Comparison of ENCODE assay signal across 8 cellular contexts in genomic region chr12:65685514-65685913, GRCh38.
A peak's percentile ranks its signal among the peaks of the same experiment; 100 is the strongest.
DNase-seq lines count a peak whose midpoint lies in the region; ATAC-seq, FAIRE-seq and TF ChIP-seq lines count a peak whose summit lies in the region.

No MANE protein-coding gene starts in this region.

- H3K36me3 Mint-ChIP-seq in Calu3 (ENCODE audit: insufficient read depth, unreplicated experiment), result no peaks in the 10 kb centered on the region

- H3K9me3 Mint-ChIP-seq in Calu3 (ENCODE audit: low read depth, unreplicated experiment), result no peaks in the 10 kb centered on the region

- no peaks in the 10 kb centered on the region for H3K4me1 ChIP-seq in left lung

- H3K4me1 Mint-ChIP-seq in Calu3 (ENCODE audit: low read depth, unreplicated experiment), result no peaks in the 10 kb centered on the region

- FAIRE-seq in HTR-8/SVneo (lab: Jason Lieb, UNC), result no peak

- no peaks in the 10 kb centered on the region for H3K36me3 ChIP-seq in left lung

- no peak overlapping the region for H3K4me3 ChIP-seq in astrocyte of the spinal cord (ENCODE audit: low read depth, low read length)
- H3K4me3 ChIP-seq in left lung, result no peak overlapping the region

- H3K4me3 Mint-ChIP-seq in Calu3 (ENCODE audit: low read depth, unreplicated experiment), result no peak overlapping the region

- H3K27ac ChIP-seq in left lung, result no peak overlapping the region

- H3K27me3 Mint-ChIP-seq in Calu3 (ENCODE audit: unreplicated experiment), result no peaks in the 10 kb centered on the region

- no peaks in the 10 kb centered on the region for H3K27me3 ChIP-seq in left lung

- H3K27ac Mint-ChIP-seq in Calu3 (ENCODE audit: unreplicated experiment), result no peak overlapping the region

- ATAC-seq in left lung, result peak; percentile 63
- ATAC-seq in HG03457 (IDR thresholded peaks at IDR 0.05; ENCODE audit: unreplicated experiment), result no peak
- no peak for ATAC-seq in HG03139 (IDR thresholded peaks at IDR 0.05; ENCODE audit: unreplicated experiment)
- no peak for ATAC-seq in HG03280 (IDR thresholded peaks at IDR 0.05; ENCODE audit: unreplicated experiment)

- DNase-seq in Calu3 (peak; percentile 23), HTR-8/SVneo (ENCODE audit: insufficient read length, low spot score) (peak; percentile 36), astrocyte of the spinal cord (ENCODE audit: low read depth, low spot score) (peak; percentile 44), left lung (no peak), DMS79 (lab: John Stamatoyannopoulos, UW) (no peak)

- CTCF ChIA-PET in Calu3 (lab: Charles Lee), result interaction anchor here (0.7 kb wide), 1 partner anchor 791 kb away, joined by 3 read pairs; no protein-coding TSS in a partner anchor

- BruUV-seq in Calu3 (replicated peaks; lab: Mats Ljungman, UMichigan), result no TSS peak

- peak; percentile 48 for TF ChIP-seq CTCF in Calu3 (IDR thresholded peaks at IDR 0.05; ENCODE audit: unreplicated experiment)
- peak; percentile 61 for TF ChIP-seq CTCF in astrocyte of the spinal cord (IDR thresholded peaks at IDR 0.05; ENCODE audit: low read depth, low read length)
- peak in 1 of 2 donors; percentile 55 for TF ChIP-seq CTCF in left lung (IDR thresholded peaks at IDR 0.05)

- no peaks in the 10 kb centered on the region for H3K9me3 ChIP-seq in left lung

- intact Hi-C loops in Calu3 (cut with micrococcal nuclease; ENCODE audit: unreplicated experiment) (no loop called here), left lung (cut with DNase I) (no loop called here)

- in situ Hi-C loops in astrocyte of the spinal cord (cut with HindIII; ENCODE audit: low sequenced_read_pairs), result no loop called here

Comparison
In these comparisons a context has a peak if more than half of its experiments do, and no peak if none do; other contexts are left out.
1. DNase-seq: peak in Calu3 (single experiment), HTR-8/SVneo (single experiment) and astrocyte of the spinal cord (single experiment); none in left lung (0 of 2) and DMS79 (single experiment).